ENCODE assay signal across 8 cellular contexts in the genomic region with DNA sequence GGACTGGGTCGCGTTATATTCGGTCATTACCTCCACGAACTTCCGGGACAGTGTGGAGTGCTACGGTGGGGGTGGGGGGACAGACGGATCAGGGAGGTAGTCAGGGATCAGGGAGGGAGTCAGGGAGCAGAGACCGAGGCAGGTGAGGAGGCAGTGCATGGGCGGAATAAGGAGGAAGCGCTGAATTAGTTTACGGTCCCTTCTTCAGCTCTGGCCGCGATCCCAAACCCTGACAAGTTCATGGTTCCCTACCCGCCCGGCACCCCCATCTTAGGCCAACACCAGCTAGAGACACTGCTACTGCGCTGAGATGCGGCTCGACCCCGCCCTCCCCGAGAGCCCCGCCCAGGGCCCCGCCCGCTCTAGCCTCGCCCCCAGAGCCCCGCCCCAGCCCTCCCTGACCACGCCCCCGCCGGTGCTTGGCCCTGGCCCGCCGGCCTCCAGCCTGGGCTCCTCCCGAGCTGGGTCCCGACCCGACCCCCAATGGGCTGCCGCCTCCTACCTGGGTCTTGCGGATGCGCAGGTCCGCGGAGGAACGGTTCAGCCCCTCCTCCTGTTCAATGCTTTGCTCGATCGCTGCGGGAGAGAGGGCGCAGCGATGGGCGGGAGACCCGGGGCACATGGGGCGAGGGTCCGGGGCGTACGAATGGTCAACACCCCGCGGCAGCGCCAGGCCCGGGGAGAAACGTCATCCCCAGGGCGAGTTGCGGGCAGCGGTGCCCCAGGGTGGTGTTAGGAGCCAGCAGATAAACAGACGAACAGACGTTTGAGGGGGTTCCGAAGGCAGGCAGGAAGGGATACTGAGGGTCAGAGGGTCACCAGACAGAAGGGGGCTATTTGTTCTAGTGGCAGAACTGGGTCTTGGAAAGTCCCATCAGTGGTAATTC. TPM values are rescaled to one million over a fixed set of nuclear protein-coding genes. Genes with fewer than 3 reads are reported as not detected.
DNase-seq lines count a peak whose midpoint lies in the region; ATAC-seq and TF ChIP-seq lines count a peak whose summit lies in the region.

No MANE protein-coding gene starts in this region.

- H3K23ac ChIP-seq in mesendoderm (ENCODE audit: low read length): no peak overlapping the region

- CTCF ChIA-PET in activated CD4-positive, alpha-beta memory T cell treated with anti-CD3 and anti-CD28 coated beads, Interleukin-2, amount 10 ng/mL, durations not matched to agents 7 days and 5 days (lab: Charles Lee): interaction anchor here (0.8 to 2.6 kb wide), 4 partner anchors 34 to 145 kb away, joined by 3 to 7 read pairs (median 4); no protein-coding TSS in a partner anchor

- H3K36me3 ChIP-seq in mesendoderm (ENCODE audit: control insufficient read depth, insufficient read depth, low read length): no peaks in the 10 kb centered on the region

- TF ChIP-seq CTCF in GM12875 (IDR thresholded peaks at IDR 0.05; ENCODE audit: borderline replicate concordance, insufficient read depth, low read depth, low read length): no peak

- H2BK120ac ChIP-seq in mesendoderm (ENCODE audit: low read depth, low read length): no peak overlapping the region

- no peak overlapping the region for H3K27ac ChIP-seq in mesendoderm (ENCODE audit: low read depth, low read length)

- H3K79me1 ChIP-seq in mesendoderm (ENCODE audit: low read length): no peaks in the 10 kb centered on the region

- no peak overlapping the region for H3K4ac ChIP-seq in mesendoderm (ENCODE audit: low read depth, low read length)

- H3K4me3 ChIP-seq in GM12875 (ENCODE audit: low read depth, low read length): peak overlapping the region; percentile 45
- H3K4me3 ChIP-seq in mesendoderm (ENCODE audit: low read length): peak overlapping the region; percentile 64

- DNase-seq in NCI-H226 (peak; percentile 98), mesendoderm (peak; percentile 85), NCI-H1930 (lab: John Stamatoyannopoulos, UW) (no peak)
- DNase-seq in activated CD4-positive, alpha-beta memory T cell treated with anti-CD3 and anti-CD28 coated beads, Interleukin-2, amount 10 ng/mL, durations not matched to agents 7 days and 5 days: peak; percentile 88
- peak; percentile 54 to 60 (median 60) for DNase-seq in effector memory CD8-positive, alpha-beta T cell
- DNase-seq in stimulated activated CD8-positive, alpha-beta memory T cell treated with anti-CD3 and anti-CD28 coated beads, Interleukin-2, amount 100 ng/mL, for 1 hour (ENCODE audit: low read depth in 2 of 2): peak; percentile 74 to 82

- POLR2A ChIA-PET in activated CD4-positive, alpha-beta memory T cell treated with anti-CD3 and anti-CD28 coated beads, Interleukin-2, amount 10 ng/mL, durations not matched to agents 7 days and 5 days (lab: Charles Lee): interaction anchor here (1.2 to 1.8 kb wide), 6 partner anchors 10 to 462 kb away, joined by 3 to 11 read pairs (median 4); partner anchors contain the start of genes ARMC5, HSD3B7, KAT8 and ZNF646

- peak; percentile 79 for ATAC-seq in HG02759 (IDR thresholded peaks at IDR 0.05; ENCODE audit: unreplicated experiment)
- peak; percentile 98 for ATAC-seq in effector memory CD8-positive, alpha-beta T cell (replicated peaks)

- no peak overlapping the region for H2AK5ac ChIP-seq in mesendoderm (ENCODE audit: low read length)

- no peaks in the 10 kb centered on the region for H3K79me2 ChIP-seq in mesendoderm (ENCODE audit: control insufficient read depth, insufficient read depth, low read length)

- peak overlapping the region; percentile 84 for H3K4me3 Mint-ChIP-seq in activated CD4-positive, alpha-beta memory T cell treated with anti-CD3 and anti-CD28 coated beads, Interleukin-2, amount 10 ng/mL, durations not matched to agents 7 days and 5 days
- peak overlapping the region; percentile 77 to 81 for H3K4me3 Mint-ChIP-seq in effector memory CD8-positive, alpha-beta T cell

- H4K5ac ChIP-seq in mesendoderm (ENCODE audit: low read length): no peak overlapping the region

- H3K56ac ChIP-seq in mesendoderm (ENCODE audit: low read length): peak overlapping the region; percentile 93

- H3K27ac Mint-ChIP-seq in activated CD4-positive, alpha-beta memory T cell treated with anti-CD3 and anti-CD28 coated beads, Interleukin-2, amount 10 ng/mL, durations not matched to agents 7 days and 5 days: peak overlapping the region; percentile 78
- peak overlapping the region; percentile 15 to 75 for H3K27ac Mint-ChIP-seq in effector memory CD8-positive, alpha-beta T cell

- peaks cover 12% of the 10 kb centered on the region for H3K27me3 Mint-ChIP-seq in activated CD4-positive, alpha-beta memory T cell treated with anti-CD3 and anti-CD28 coated beads, Interleukin-2, amount 10 ng/mL, durations not matched to agents 7 days and 5 days
- H3K27me3 Mint-ChIP-seq in effector memory CD8-positive, alpha-beta T cell: no peaks in the 10 kb centered on the region

- peak overlapping the region; percentile 35 for H2BK5ac ChIP-seq in mesendoderm (ENCODE audit: low read length)

- H3K4me1 ChIP-seq in mesendoderm (ENCODE audit: control insufficient read depth, low read depth, low read length): peaks cover 1% of the 10 kb centered on the region

- H3K9ac ChIP-seq in mesendoderm (ENCODE audit: low read length): peak overlapping the region; percentile 90

- H4K8ac ChIP-seq in mesendoderm (ENCODE audit: low read depth, low read length): no peak overlapping the region

- H3K36me3 Mint-ChIP-seq in activated CD4-positive, alpha-beta memory T cell treated with anti-CD3 and anti-CD28 coated beads, Interleukin-2, amount 10 ng/mL, durations not matched to agents 7 days and 5 days (ENCODE audit: low read depth): no peaks in the 10 kb centered on the region
- peaks cover 4% of the 10 kb centered on the region for H3K36me3 Mint-ChIP-seq in effector memory CD8-positive, alpha-beta T cell (ENCODE audit: insufficient read depth)

- H3K4me1 Mint-ChIP-seq in activated CD4-positive, alpha-beta memory T cell treated with anti-CD3 and anti-CD28 coated beads, Interleukin-2, amount 10 ng/mL, durations not matched to agents 7 days and 5 days: peaks cover 36% of the 10 kb centered on the region
- peaks cover 4 to 7% of the 10 kb centered on the region in 2 donors for H3K4me1 Mint-ChIP-seq in effector memory CD8-positive, alpha-beta T cell (ENCODE audit: low read depth in 2 of 2)

- no peak overlapping the region for H2BK15ac ChIP-seq in mesendoderm (replicated peaks; ENCODE audit: low read depth)

- no CpG with 5 or more reads among the region's 61 CpGs for WGBS in mesendoderm (ENCODE audit: extremely low coverage, insufficient coverage, low lambda C conversion rate)

- H3K9me3 Mint-ChIP-seq in activated CD4-positive, alpha-beta memory T cell treated with anti-CD3 and anti-CD28 coated beads, Interleukin-2, amount 10 ng/mL, durations not matched to agents 7 days and 5 days: no peaks in the 10 kb centered on the region
- H3K9me3 Mint-ChIP-seq in effector memory CD8-positive, alpha-beta T cell: no peaks in the 10 kb centered on the region

- H3K18ac ChIP-seq in mesendoderm (ENCODE audit: low read length): peak overlapping the region; percentile 9

- no peaks in the 10 kb centered on the region for H3K27me3 ChIP-seq in mesendoderm (ENCODE audit: insufficient read depth, low read length, poor library complexity)

- peak overlapping the region; percentile 100 for H3K4me2 ChIP-seq in mesendoderm (ENCODE audit: low read length)

RNA-seq across cellular contexts. Expression of gene HSD3B7, which starts 12.2 kb away (rescaled TPM):
- total RNA-seq in activated CD4-positive, alpha-beta memory T cell treated with anti-CD3 and anti-CD28 coated beads, Interleukin-2, amount 10 ng/mL, durations not matched to agents 7 days and 5 days: 1 to 10 TPM; 7.1 to 7.5 TPM
- 1.8 TPM for polyA plus RNA-seq in mesendoderm (2013, experiment 1 of 2)
- 1.9 TPM for polyA plus RNA-seq in mesendoderm (2013, experiment 2 of 2)

RNA-seq across cellular contexts. Expression of gene STX1B, which starts 13.2 kb away (rescaled TPM):
- total RNA-seq in activated CD4-positive, alpha-beta memory T cell treated with anti-CD3 and anti-CD28 coated beads, Interleukin-2, amount 10 ng/mL, durations not matched to agents 7 days and 5 days: 1 to 10 TPM; 1.5 to 1.7 TPM
- polyA plus RNA-seq in mesendoderm (2013, experiment 1 of 2): 4.5 TPM
- polyA plus RNA-seq in mesendoderm (2013, experiment 2 of 2): 4.0 TPM

RNA-seq across cellular contexts. Expression of gene STX4, which starts 36.1 kb away (rescaled TPM):
- total RNA-seq in activated CD4-positive, alpha-beta memory T cell treated with anti-CD3 and anti-CD28 coated beads, Interleukin-2, amount 10 ng/mL, durations not matched to agents 7 days and 5 days: 10 to 100 TPM; 67.2 to 70.0 TPM
- polyA plus RNA-seq in mesendoderm (2013, experiment 1 of 2): 47.1 TPM
- polyA plus RNA-seq in mesendoderm (2013, experiment 2 of 2): 48.1 TPM

RNA-seq across cellular contexts. Expression of gene SETD1A, which starts 39.7 kb away (rescaled TPM):
- total RNA-seq in activated CD4-positive, alpha-beta memory T cell treated with anti-CD3 and anti-CD28 coated beads, Interleukin-2, amount 10 ng/mL, durations not matched to agents 7 days and 5 days: 10 to 100 TPM; 18.8 to 20.3 TPM
- 27.7 TPM for polyA plus RNA-seq in mesendoderm (2013, experiment 1 of 2)
- 25.3 TPM for polyA plus RNA-seq in mesendoderm (2013, experiment 2 of 2)

RNA-seq across cellular contexts. Expression of gene ORAI3, which starts 48.4 kb away (rescaled TPM):
- 10 to 100 TPM; 30.3 to 33.6 TPM for total RNA-seq in activated CD4-positive, alpha-beta memory T cell treated with anti-CD3 and anti-CD28 coated beads, Interleukin-2, amount 10 ng/mL, durations not matched to agents 7 days and 5 days
- 3.6 TPM for polyA plus RNA-seq in mesendoderm (2013, experiment 1 of 2)
- 3.5 TPM for polyA plus RNA-seq in mesendoderm (2013, experiment 2 of 2)

Comparison
In these comparisons a context has a peak if more than half of its experiments do, and no peak if none do; other contexts are left out.
1. DNase-seq: peak in NCI-H226 (single experiment), activated CD4-positive, alpha-beta memory T cell treated with anti-CD3 and anti-CD28 coated beads, Interleukin-2, amount 10 ng/mL, durations not matched to agents 7 days and 5 days (single experiment), effector memory CD8-positive, alpha-beta T cell (3 of 3), mesendoderm (single experiment) and stimulated activated CD8-positive, alpha-beta memory T cell treated with anti-CD3 and anti-CD28 coated beads, Interleukin-2, amount 100 ng/mL, for 1 hour (2 of 2); none in NCI-H1930 (0 of 2).